In genomic region chr17:79220201-79220714, GRCh38 we compare ENCODE assay signal across 11 cellular contexts.
DNase-seq lines count a peak whose midpoint lies in the region; ATAC-seq and TF ChIP-seq lines count a peak whose summit lies in the region.
"Had no signal": no experiment of that assay in that cellular context is flagged by ENCODE, and none has a peak within 500 bp of the region (broad histone marks: within the 10 kb centered on the region; RNA-seq: fewer than 3 reads in every experiment).

No MANE protein-coding gene starts in this region.

- peaks cover 5% of the 10 kb centered on the region for H3K27me3 ChIP-seq in cardiac muscle cell
- H3K27me3 ChIP-seq in iPS-18a (ENCODE audit: control insufficient read depth, insufficient read depth, low read length): peaks cover 8% of the 10 kb centered on the region
- peaks cover 99% of the 10 kb centered on the region for H3K27me3 ChIP-seq in MM.1S (replicated peaks; ENCODE audit: insufficient read depth, low read length)

- DNase-seq in cardiac muscle cell (ENCODE audit: low read depth in 1 of 2, low spot score in 1 of 2): peak in 1 of 2 donors; percentile 32
- no peak for DNase-seq in cardiac septum (ENCODE audit: low spot score)
- DNase-seq in stimulated activated naive B cell treated with anti-CD40 and anti-IgM and Interleukin-4, amounts not matched to agents 10 μg/mL and 1 μg/mL and 100 μg/mL, for 72 hours: no peak
- no peak for DNase-seq in MM.1S
- no peak for DNase-seq in stimulated activated CD4-positive, alpha-beta T cell treated with anti-CD3 and anti-CD28 coated beads, Interleukin-4, amount 100 ng/mL, for 4 hours
- no peak for DNase-seq in NCI-H524 (lab: John Stamatoyannopoulos, UW)
- DNase-seq: NCI-H2107, occipital lobe had no signal

- H3K4me2 ChIP-seq in MM.1S (ENCODE audit: low read depth, low read length): no peak overlapping the region

- no peaks in the 10 kb centered on the region for H3K36me3 Mint-ChIP-seq in activated T-helper 17 cell treated with anti-CD3 and anti-CD28 coated beads, Interleukin-2, amount 50 U/mL, for 72 hours (ENCODE audit: low read depth)
- H3K36me3 Mint-ChIP-seq in stimulated activated naive B cell treated with anti-CD40 and anti-IgM and Interleukin-4, amounts not matched to agents 10 μg/mL and 1 μg/mL and 100 μg/mL, for 72 hours: no peaks in the 10 kb centered on the region

- H3K9me2 ChIP-seq in MM.1S (replicated peaks; ENCODE audit: insufficient read depth, low read length): no peaks in the 10 kb centered on the region

- H3F3A ChIP-seq in MM.1S (ENCODE audit: insufficient read depth, low read length): no peaks in the 10 kb centered on the region

- H3K9me3 ChIP-seq in cardiac muscle cell (ENCODE audit: low read depth) (no peaks in the 10 kb centered on the region), iPS-18a (ENCODE audit: control insufficient read depth, low read depth, low read length) (no peaks in the 10 kb centered on the region), MM.1S (replicated peaks; ENCODE audit: insufficient read depth, low read length) (no peaks in the 10 kb centered on the region)
- H3K9me3 ChIP-seq: BLaER1 treated with 17β-estradiol and CSF1 and Interleukin-3, amounts not matched to agents 10 nM and 100 nM had no signal

- H3K4me3 ChIP-seq in cardiac muscle cell: peak overlapping the region; percentile 11
- H3K4me3 ChIP-seq in iPS-18a (ENCODE audit: low read length): peak overlapping the region; percentile 71
- H3K4me3 ChIP-seq in MM.1S (ENCODE audit: low read length): no peak overlapping the region
- H3K4me3 ChIP-seq: BLaER1 treated with 17β-estradiol and CSF1 and Interleukin-3, amounts not matched to agents 10 nM and 100 nM had no signal

- ATAC-seq in activated T-helper 17 cell treated with anti-CD3 and anti-CD28 coated beads, Interleukin-2, amount 50 U/mL, for 72 hours (replicated peaks): no peak
- peak in 1 of 2 donors; percentile 14 for ATAC-seq in stimulated activated naive B cell treated with anti-CD40 and anti-IgM and Interleukin-4, amounts not matched to agents 10 μg/mL and 1 μg/mL and 100 μg/mL, for 72 hours (replicated peaks)

- peaks cover 43% of the 10 kb centered on the region for H3K27me3 Mint-ChIP-seq in activated T-helper 17 cell treated with anti-CD3 and anti-CD28 coated beads, Interleukin-2, amount 50 U/mL, for 72 hours
- peaks cover 64 to 88% of the 10 kb centered on the region in 2 donors for H3K27me3 Mint-ChIP-seq in stimulated activated naive B cell treated with anti-CD40 and anti-IgM and Interleukin-4, amounts not matched to agents 10 μg/mL and 1 μg/mL and 100 μg/mL, for 72 hours

- peak overlapping the region; percentile 56 for H3K4me3 Mint-ChIP-seq in activated T-helper 17 cell treated with anti-CD3 and anti-CD28 coated beads, Interleukin-2, amount 50 U/mL, for 72 hours
- H3K4me3 Mint-ChIP-seq in stimulated activated naive B cell treated with anti-CD40 and anti-IgM and Interleukin-4, amounts not matched to agents 10 μg/mL and 1 μg/mL and 100 μg/mL, for 72 hours: peak overlapping the region; percentile 51 to 65

- no peaks in the 10 kb centered on the region for H4K20me1 ChIP-seq in MM.1S (ENCODE audit: insufficient read depth, low read length)

- TF ChIP-seq CTCF in cardiac muscle cell (IDR thresholded peaks at IDR 0.05; ENCODE audit: low read depth, low read length) (no peak), MM.1S (IDR thresholded peaks at IDR 0.05; ENCODE audit: low read length) (no peak)

- H3K4me1 Mint-ChIP-seq in activated T-helper 17 cell treated with anti-CD3 and anti-CD28 coated beads, Interleukin-2, amount 50 U/mL, for 72 hours: peaks cover 5% of the 10 kb centered on the region
- H3K4me1 Mint-ChIP-seq in stimulated activated naive B cell treated with anti-CD40 and anti-IgM and Interleukin-4, amounts not matched to agents 10 μg/mL and 1 μg/mL and 100 μg/mL, for 72 hours: peaks cover 6 to 9% of the 10 kb centered on the region in 2 donors

- no peaks in the 10 kb centered on the region for H3K4me1 ChIP-seq in cardiac muscle cell (ENCODE audit: low read depth)
- H3K4me1 ChIP-seq in iPS-18a (ENCODE audit: control insufficient read depth, low read depth, low read length): peaks cover 18% of the 10 kb centered on the region
- no peaks in the 10 kb centered on the region for H3K4me1 ChIP-seq in MM.1S (ENCODE audit: low read length)

- H3K36me3 ChIP-seq in cardiac muscle cell (no peaks in the 10 kb centered on the region), iPS-18a (ENCODE audit: control insufficient read depth, low read depth, low read length) (no peaks in the 10 kb centered on the region), MM.1S (replicated peaks; ENCODE audit: insufficient read depth, low read length) (no peaks in the 10 kb centered on the region)
- H3K36me3 ChIP-seq: BLaER1 treated with 17β-estradiol and CSF1 and Interleukin-3, amounts not matched to agents 10 nM and 100 nM had no signal

- H2AFZ ChIP-seq in MM.1S (ENCODE audit: low read length): no peak overlapping the region

- H3K79me2 ChIP-seq in MM.1S (ENCODE audit: low read length): no peaks in the 10 kb centered on the region

- no peaks in the 10 kb centered on the region for H3K9me3 Mint-ChIP-seq in activated T-helper 17 cell treated with anti-CD3 and anti-CD28 coated beads, Interleukin-2, amount 50 U/mL, for 72 hours
- H3K9me3 Mint-ChIP-seq in stimulated activated naive B cell treated with anti-CD40 and anti-IgM and Interleukin-4, amounts not matched to agents 10 μg/mL and 1 μg/mL and 100 μg/mL, for 72 hours: no peaks in the 10 kb centered on the region

- H3K9ac ChIP-seq in iPS-18a (ENCODE audit: low read length) (no peak overlapping the region), MM.1S (ENCODE audit: low read length) (no peak overlapping the region)
- H3K9ac ChIP-seq: BLaER1 treated with 17β-estradiol and CSF1 and Interleukin-3, amounts not matched to agents 10 nM and 100 nM had no signal

- H3K27ac Mint-ChIP-seq in activated T-helper 17 cell treated with anti-CD3 and anti-CD28 coated beads, Interleukin-2, amount 50 U/mL, for 72 hours: no peak overlapping the region
- peak overlapping the region; percentile 60 for H3K27ac Mint-ChIP-seq in stimulated activated naive B cell treated with anti-CD40 and anti-IgM and Interleukin-4, amounts not matched to agents 10 μg/mL and 1 μg/mL and 100 μg/mL, for 72 hours

- intact Hi-C loops in cardiac septum (cut with DNase I): no loop called here

- H3K27ac ChIP-seq in cardiac muscle cell: no peak overlapping the region
- no peak overlapping the region for H3K27ac ChIP-seq in iPS-18a (ENCODE audit: low read length)
- H3K27ac ChIP-seq in MM.1S (ENCODE audit: low read length): no peak overlapping the region
- H3K27ac ChIP-seq: BLaER1 treated with 17β-estradiol and CSF1 and Interleukin-3, amounts not matched to agents 10 nM and 100 nM had no signal
